Comparison of ENCODE assay signal across 7 cellular contexts in genomic region chr14:105607025-105607424, GRCh38.
DNase-seq lines count a peak whose midpoint lies in the region; FAIRE-seq and TF ChIP-seq lines count a peak whose summit lies in the region.
"Not testable (repeated sequence)": the region's sequence is repeated elsewhere in the genome, so short reads cannot be mapped to it uniquely, and the experiment has no call there.

No MANE protein-coding gene starts in this region.

- not testable (repeated sequence) for H3K27ac ChIP-seq in colonic mucosa; kidney (ENCODE audit: low read depth in 2 of 2, low read length in 2 of 2); sigmoid colon; suprapubic skin

- not testable (repeated sequence) for DNase-seq in HTR-8/SVneo (ENCODE audit: insufficient read length, low spot score)
- DNase-seq in activated T-cell treated with anti-CD3 and anti-CD28 coated beads, Interleukin-2, amount 50 U/mL, for 1 hour, result peak; percentile 7
- DNase-seq in colonic mucosa (peak; percentile 6), kidney (peak; percentile 32), mucosa of gallbladder (ENCODE audit: low spot score) (peak; percentile 8), sigmoid colon (peak; percentile 32), suprapubic skin (ENCODE audit: low spot score in 2 of 2) (peak; percentile 49 to 59)

- FAIRE-seq in HTR-8/SVneo (lab: Jason Lieb, UNC), result peak; percentile 16
- FAIRE-seq in kidney (lab: Jason Lieb, UNC), result not testable (repeated sequence)

- not testable (repeated sequence) for H3K9ac ChIP-seq in colonic mucosa (ENCODE audit: low read depth in 2 of 2, low read length in 2 of 2); kidney (ENCODE audit: low read length in 2 of 2)

- intact Hi-C loops in colonic mucosa (cut with DNase I); kidney (cut with DNase I); sigmoid colon (cut with DNase I): not testable (repeated sequence)

- TF ChIP-seq EP300 in sigmoid colon (IDR thresholded peaks at IDR 0.05); suprapubic skin (IDR thresholded peaks at IDR 0.05): not testable (repeated sequence)

- H3K9me3 ChIP-seq in colonic mucosa; kidney (ENCODE audit: control insufficient read depth in 1 of 2, low read length in 2 of 2); sigmoid colon; suprapubic skin: not testable (repeated sequence)

- not testable (repeated sequence) for H3K27me3 ChIP-seq in colonic mucosa, sigmoid colon, suprapubic skin

- not testable (repeated sequence) for TF ChIP-seq CTCF in colonic mucosa (IDR thresholded peaks at IDR 0.05); kidney (IDR thresholded peaks at IDR 0.05; ENCODE audit: borderline replicate concordance, extremely low read depth, insufficient read depth); sigmoid colon (IDR thresholded peaks at IDR 0.05); suprapubic skin (IDR thresholded peaks at IDR 0.05)

- WGBS in sigmoid colon, 2 donors, result 72 to 82% methylated on average over 15 of the region's 16 CpGs
- WGBS in suprapubic skin, result no CpG with 5 or more reads among the region's 16 CpGs

- H3K36me3 ChIP-seq in colonic mucosa; kidney (ENCODE audit: control insufficient read depth in 1 of 2, insufficient read depth in 2 of 2, low read length in 2 of 2); sigmoid colon; suprapubic skin: not testable (repeated sequence)

- H3K4me1 ChIP-seq in colonic mucosa; kidney (ENCODE audit: control insufficient read depth in 1 of 2, insufficient read depth in 1 of 2, low read depth in 1 of 2, low read length in 2 of 2); sigmoid colon; suprapubic skin: not testable (repeated sequence)

- TF ChIP-seq POLR2A in sigmoid colon (IDR thresholded peaks at IDR 0.05); suprapubic skin (IDR thresholded peaks at IDR 0.05): not testable (repeated sequence)

- H3K4me3 ChIP-seq in colonic mucosa; kidney (ENCODE audit: low read length in 2 of 2); sigmoid colon; suprapubic skin: not testable (repeated sequence)
